Comparison of ENCODE assay signal across 6 cellular contexts in the genomic region with DNA sequence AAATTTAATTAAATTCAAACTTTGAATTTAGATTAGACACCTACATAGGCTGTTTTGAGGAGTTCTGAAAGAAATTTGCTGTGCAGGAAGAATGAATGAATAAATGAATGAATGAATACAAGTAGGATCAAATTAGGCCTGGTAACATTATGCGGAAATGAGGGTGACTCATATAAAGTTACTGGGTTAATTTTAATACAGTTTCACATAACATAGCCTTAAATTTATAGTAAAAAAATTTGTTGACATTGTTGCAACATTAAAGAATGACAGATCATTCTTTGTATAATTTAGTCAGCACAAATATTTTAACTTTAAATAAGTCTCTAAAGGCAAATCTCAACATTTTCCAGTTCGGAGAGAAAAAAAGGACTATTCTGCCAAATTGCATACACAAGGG.
"Had no signal": no experiment of that assay in that cellular context is flagged by ENCODE, and none has a peak within 500 bp of the region (broad histone marks: within the 10 kb centered on the region; RNA-seq: fewer than 3 reads in every experiment).

No MANE protein-coding gene starts in this region.

- H3K27ac Mint-ChIP-seq: GM23338, H9 had no signal

- DNase-seq: H9, HCEC 1CT, IMR-90, KG1 had no signal

- ATAC-seq: GM23338, K562 had no signal

- H3K4me1 Mint-ChIP-seq: GM23338, H9 had no signal

- H3K4me3 ChIP-seq: GM23338, K562 had no signal

- H3K4me3 Mint-ChIP-seq: GM23338, H9 had no signal
